36 cellular contexts compared by ENCODE assay signal in genomic region chr7:98575878-98576277, GRCh38. TPM values are rescaled to one million over a fixed set of nuclear protein-coding genes. Genes with fewer than 3 reads are reported as not detected.
"Had no signal": no experiment of that assay in that cellular context is flagged by ENCODE, and none has a peak within 500 bp of the region (broad histone marks: within the 10 kb centered on the region; RNA-seq: fewer than 3 reads in every experiment).

No MANE protein-coding gene starts in this region.

- DNase-seq: Karpas-422, Kasumi-1, MG63, MM.1S, MV-4-11, NCI-H1048, NCI-H1092, NCI-H1092 treated with DMSO at 0.1 percent for 48 hours, NCI-H1105, NCI-H1105 treated with DMSO at 0.1 percent for 48 hours, NCI-H1417, NCI-H1417 treated with DMSO at 0.1 percent for 48 hours, NCI-H1436, NCI-H1436 treated with DMSO at 0.1 percent for 48 hours, NCI-H146, NCI-H1694, NCI-H1694 treated with DMSO at 0.1 percent for 48 hours, NCI-H187, NCI-H187 treated with DMSO at 0.1 percent for 48 hours, NCI-H1930, NCI-H2029, NCI-H2029 treated with DMSO at 0.1 percent for 48 hours, NCI-H2081, NCI-H2081 treated with DMSO at 0.1 percent for 48 hours, NCI-H2107, NCI-H2171, NCI-H2171 treated with DMSO at 0.1 percent for 48 hours, NCI-H2227 treated with DMSO at 0.1 percent for 48 hours, NCI-H226, NCI-H345, NCI-H446, NCI-H446 treated with DMSO at 0.1 percent for 48 hours, NCI-H510A, NCI-H510A treated with DMSO at 0.1 percent for 48 hours had no signal

- H3K4me3 ChIP-seq: MG63 had no signal

- H3K9me3 ChIP-seq: MG63 had no signal

- H3K36me3 ChIP-seq: MG63 had no signal

RNA-seq across cellular contexts. Expression of gene NPTX2, which starts 41.2 kb away (rescaled TPM):
- total RNA-seq: M059J, MCF 10A had no signal
